Comparison of ENCODE assay signal across 8 cellular contexts in the genomic region with DNA sequence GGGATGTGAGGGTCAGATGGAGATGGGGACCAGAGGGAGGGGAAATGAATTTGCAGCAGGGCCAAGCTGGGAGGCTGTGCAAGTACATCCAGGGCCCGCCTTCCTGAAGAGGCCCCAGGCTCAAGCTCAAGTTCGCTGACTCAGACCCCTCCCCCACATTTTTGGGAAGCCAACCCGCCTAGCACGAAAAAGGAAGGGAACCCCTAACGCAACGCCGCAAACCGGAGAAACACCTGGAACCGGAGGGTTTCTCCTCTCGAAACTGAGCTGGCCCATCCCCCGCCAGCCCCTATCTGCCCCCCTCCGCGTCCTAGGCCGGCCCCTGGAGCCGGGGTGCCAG. TPM values are rescaled to one million over a fixed set of nuclear protein-coding genes. Genes with fewer than 3 reads are reported as not detected.
DNase-seq lines count a peak whose midpoint lies in the region; ATAC-seq, FAIRE-seq and TF ChIP-seq lines count a peak whose summit lies in the region.

No MANE protein-coding gene starts in this region.

- H3K9me3 ChIP-seq in fibroblast of lung (ENCODE audit: control insufficient read depth, insufficient read depth, low read depth, low read length), result no peaks in the 10 kb centered on the region

- no peak overlapping the region for H3K9ac ChIP-seq in fibroblast of lung (ENCODE audit: insufficient read depth, low read length)

- H3K4me3 ChIP-seq in fibroblast of lung (replicated peaks in 1 of 4; ENCODE audit: control extremely low read depth in 1 of 4, insufficient read depth in 1 of 4, low read depth in 3 of 4, low read length in 4 of 4) (peak overlapping the region in 2 of 4 experiments; percentile 43 to 73), skin epidermis (peak overlapping the region; percentile 49 to 86 (median 71))

- no peaks in the 10 kb centered on the region for H3K79me2 ChIP-seq in fibroblast of lung (ENCODE audit: control insufficient read depth, insufficient read depth, low read length)

- no peaks in the 10 kb centered on the region for H4K20me1 ChIP-seq in fibroblast of lung (ENCODE audit: control insufficient read depth, extremely low read depth, insufficient read depth, low read length)

- no peaks in the 10 kb centered on the region for H3K36me3 ChIP-seq in fibroblast of lung (ENCODE audit: control insufficient read depth, insufficient read depth, low read length)

- no peak overlapping the region for H2AFZ ChIP-seq in fibroblast of lung (ENCODE audit: low read length)

- ATAC-seq in GM18498 (IDR thresholded peaks at IDR 0.05; ENCODE audit: unreplicated experiment), result no peak

- no peak for TF ChIP-seq CTCF in fibroblast of lung (conservative IDR thresholded peaks at IDR 0.05 in 1 of 2, IDR thresholded peaks at IDR 0.05 in 1 of 2; ENCODE audit: low read depth in 1 of 2, low read length in 2 of 2)

- peaks cover 2% of the 10 kb centered on the region for H3K4me1 ChIP-seq in fibroblast of lung (ENCODE audit: control insufficient read depth, extremely low read depth, insufficient read depth, low read length)

- H3K27me3 ChIP-seq in fibroblast of lung (ENCODE audit: control insufficient read depth, insufficient read depth, low read length), result no peaks in the 10 kb centered on the region

- FAIRE-seq in frontal cortex (lab: Jason Lieb, UNC), result no peak

- peak; percentile 41 for DNase-seq in SIG-M5 treated with dmso at 0.1 percent for 504 hours (lab: John Stamatoyannopoulos, UW; ENCODE audit: unreplicated experiment)
- DNase-seq in SIG-M5 (lab: John Stamatoyannopoulos, UW), result no peak
- DNase-seq in NOMO-1 treated with dmso at 0.1 percent for 144 hours (lab: John Stamatoyannopoulos, UW; ENCODE audit: unreplicated experiment), result peak; percentile 52
- peak; percentile 8 for DNase-seq in fibroblast of lung (ENCODE audit: low read depth in 2 of 2)
- no peak for DNase-seq in frontal cortex (ENCODE audit: low spot score in 2 of 2)
- DNase-seq in HuH-7.5 (ENCODE audit: low spot score), result no peak

- H3K27ac ChIP-seq in fibroblast of lung (ENCODE audit: insufficient read depth, low read length) (no peak overlapping the region), skin epidermis (no peak overlapping the region)

- H3K4me2 ChIP-seq in fibroblast of lung (ENCODE audit: extremely low read depth, insufficient read depth, low read length), result peak overlapping the region; percentile 62

RNA-seq across cellular contexts. Expression of a gene that starts 0.6 kb away (rescaled TPM):
- total RNA-seq in fibroblast of lung (0.17 and 0.51 TPM in 2 replicates), frontal cortex (55.8 TPM)
- 0.09 TPM in 2 replicates for polyA plus RNA-seq in fibroblast of lung
- polyA plus RNA-seq in fibroblast of lung (2012), result 0.09 and 0.14 TPM in 2 replicates
- not detected in 2 replicates for polyA minus RNA-seq in fibroblast of lung (ENCODE audit: low replicate concordance)

Comparison
In these comparisons a context has a peak if more than half of its experiments do, and no peak if none do; other contexts are left out.
1. DNase-seq: peak in SIG-M5 treated with dmso at 0.1 percent for 504 hours (single experiment), NOMO-1 treated with dmso at 0.1 percent for 144 hours (single experiment) and fibroblast of lung (2 of 2); none in SIG-M5 (single experiment), frontal cortex (0 of 2) and HuH-7.5 (single experiment).
2. RNA of a gene that starts 0.6 kb away (total RNA-seq): 55.8 TPM in frontal cortex (single experiment); 0.17 to 0.51 TPM in fibroblast of lung; every median in the first group is over 10 times any median in the second.